1 cellular context compared by ENCODE assay signal in the genomic region with DNA sequence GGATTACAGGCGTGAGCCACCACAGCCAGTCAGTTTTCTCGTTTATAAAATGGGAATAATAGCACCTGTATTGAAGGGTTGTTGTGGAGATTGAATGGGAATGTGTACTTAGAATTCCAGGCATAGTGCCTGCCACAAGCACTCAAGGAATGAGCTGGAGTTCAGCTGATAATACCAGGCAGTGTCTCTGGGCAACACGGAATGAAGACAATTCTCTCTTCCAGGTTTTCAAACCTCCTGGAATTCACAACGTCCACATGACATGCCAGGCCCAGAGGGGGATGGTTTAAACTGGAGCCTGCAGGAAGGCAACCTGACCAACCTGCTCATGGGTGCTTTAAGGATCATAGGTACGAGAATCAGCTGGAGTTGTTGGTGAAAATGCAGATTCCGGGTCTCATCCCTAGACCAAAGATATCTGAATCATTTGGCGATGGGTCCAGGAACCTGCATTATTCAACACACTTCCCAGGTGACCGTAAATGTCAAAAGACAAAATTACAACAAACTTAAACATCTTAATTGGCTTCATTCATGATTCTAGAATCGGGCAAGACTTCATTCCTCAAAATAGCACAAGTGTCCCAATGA.
TF ChIP-seq lines count a peak whose summit lies in the region.

No MANE protein-coding gene starts in this region.

TF ChIP-seq in GM23338, 12 proteins besides CTCF, POLR2A, EP300 and RAD21:
- TF ChIP-seq, protein P1, sequence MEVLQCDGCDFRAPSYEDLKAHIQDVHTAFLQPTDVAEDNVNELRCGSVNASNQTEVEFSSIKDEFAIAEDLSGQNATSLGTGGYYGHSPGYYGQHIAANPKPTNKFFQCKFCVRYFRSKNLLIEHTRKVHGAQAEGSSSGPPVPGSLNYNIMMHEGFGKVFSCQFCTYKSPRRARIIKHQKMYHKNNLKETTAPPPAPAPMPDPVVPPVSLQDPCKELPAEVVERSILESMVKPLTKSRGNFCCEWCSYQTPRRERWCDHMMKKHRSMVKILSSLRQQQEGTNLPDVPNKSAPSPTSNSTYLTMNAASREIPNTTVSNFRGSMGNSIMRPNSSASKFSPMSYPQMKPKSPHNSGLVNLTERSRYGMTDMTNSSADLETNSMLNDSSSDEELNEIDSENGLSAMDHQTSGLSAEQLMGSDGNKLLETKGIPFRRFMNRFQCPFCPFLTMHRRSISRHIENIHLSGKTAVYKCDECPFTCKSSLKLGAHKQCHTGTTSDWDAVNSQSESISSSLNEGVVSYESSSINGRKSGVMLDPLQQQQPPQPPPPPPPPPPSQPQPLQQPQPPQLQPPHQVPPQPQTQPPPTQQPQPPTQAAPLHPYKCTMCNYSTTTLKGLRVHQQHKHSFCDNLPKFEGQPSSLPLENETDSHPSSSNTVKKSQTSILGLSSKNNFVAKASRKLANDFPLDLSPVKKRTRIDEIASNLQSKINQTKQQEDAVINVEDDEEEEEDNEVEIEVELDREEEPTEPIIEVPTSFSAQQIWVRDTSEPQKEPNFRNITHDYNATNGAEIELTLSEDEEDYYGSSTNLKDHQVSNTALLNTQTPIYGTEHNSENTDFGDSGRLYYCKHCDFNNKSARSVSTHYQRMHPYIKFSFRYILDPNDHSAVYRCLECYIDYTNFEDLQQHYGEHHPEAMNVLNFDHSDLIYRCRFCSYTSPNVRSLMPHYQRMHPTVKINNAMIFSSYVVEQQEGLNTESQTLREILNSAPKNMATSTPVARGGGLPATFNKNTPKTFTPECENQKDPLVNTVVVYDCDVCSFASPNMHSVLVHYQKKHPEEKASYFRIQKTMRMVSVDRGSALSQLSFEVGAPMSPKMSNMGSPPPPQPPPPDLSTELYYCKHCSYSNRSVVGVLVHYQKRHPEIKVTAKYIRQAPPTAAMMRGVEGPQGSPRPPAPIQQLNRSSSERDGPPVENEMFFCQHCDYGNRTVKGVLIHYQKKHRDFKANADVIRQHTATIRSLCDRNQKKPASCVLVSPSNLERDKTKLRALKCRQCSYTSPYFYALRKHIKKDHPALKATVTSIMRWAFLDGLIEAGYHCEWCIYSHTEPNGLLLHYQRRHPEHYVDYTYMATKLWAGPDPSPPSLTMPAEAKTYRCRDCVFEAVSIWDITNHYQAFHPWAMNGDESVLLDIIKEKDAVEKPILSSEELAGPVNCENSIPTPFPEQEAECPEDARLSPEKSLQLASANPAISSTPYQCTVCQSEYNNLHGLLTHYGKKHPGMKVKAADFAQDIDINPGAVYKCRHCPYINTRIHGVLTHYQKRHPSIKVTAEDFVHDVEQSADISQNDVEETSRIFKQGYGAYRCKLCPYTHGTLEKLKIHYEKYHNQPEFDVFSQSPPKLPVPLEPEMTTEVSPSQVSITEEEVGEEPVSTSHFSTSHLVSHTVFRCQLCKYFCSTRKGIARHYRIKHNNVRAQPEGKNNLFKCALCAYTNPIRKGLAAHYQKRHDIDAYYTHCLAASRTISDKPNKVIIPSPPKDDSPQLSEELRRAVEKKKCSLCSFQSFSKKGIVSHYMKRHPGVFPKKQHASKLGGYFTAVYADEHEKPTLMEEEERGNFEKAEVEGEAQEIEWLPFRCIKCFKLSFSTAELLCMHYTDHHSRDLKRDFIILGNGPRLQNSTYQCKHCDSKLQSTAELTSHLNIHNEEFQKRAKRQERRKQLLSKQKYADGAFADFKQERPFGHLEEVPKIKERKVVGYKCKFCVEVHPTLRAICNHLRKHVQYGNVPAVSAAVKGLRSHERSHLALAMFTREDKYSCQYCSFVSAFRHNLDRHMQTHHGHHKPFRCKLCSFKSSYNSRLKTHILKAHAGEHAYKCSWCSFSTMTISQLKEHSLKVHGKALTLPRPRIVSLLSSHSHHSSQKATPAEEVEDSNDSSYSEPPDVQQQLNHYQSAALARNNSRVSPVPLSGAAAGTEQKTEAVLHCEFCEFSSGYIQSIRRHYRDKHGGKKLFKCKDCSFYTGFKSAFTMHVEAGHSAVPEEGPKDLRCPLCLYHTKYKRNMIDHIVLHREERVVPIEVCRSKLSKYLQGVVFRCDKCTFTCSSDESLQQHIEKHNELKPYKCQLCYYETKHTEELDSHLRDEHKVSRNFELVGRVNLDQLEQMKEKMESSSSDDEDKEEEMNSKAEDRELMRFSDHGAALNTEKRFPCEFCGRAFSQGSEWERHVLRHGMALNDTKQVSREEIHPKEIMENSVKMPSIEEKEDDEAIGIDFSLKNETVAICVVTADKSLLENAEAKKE (CRISPR knock-in tag; IDR thresholded peaks at IDR 0.05) = no peak
- TF ChIP-seq EZH2phosphoT487 (IDR thresholded peaks at IDR 0.05; ENCODE audit: unreplicated experiment) (no peak), ZNF114 (CRISPR knock-in tag; IDR thresholded peaks at IDR 0.05) (no peak)
